In genomic region chr15:60478633-60479360, GRCh38 we compare ENCODE assay signal across 8 cellular contexts. TPM values are rescaled to one million over a fixed set of nuclear protein-coding genes. Genes with fewer than 3 reads are reported as not detected.
DNase-seq lines count a peak whose midpoint lies in the region; ATAC-seq and TF ChIP-seq lines count a peak whose summit lies in the region.

ICE2 (minus strand) TSS chr15:60479142; CDS start chr15:60477977, 1,165 bp downstream.

- H3K4me1 Mint-ChIP-seq in endothelial cell (ENCODE audit: unreplicated experiment) (peaks cover 22% of the 10 kb centered on the region), mesothelial cell of epicardium (peaks cover 35% of the 10 kb centered on the region)

- H3K27ac Mint-ChIP-seq in endothelial cell (ENCODE audit: unreplicated experiment) (peak within 1 kb of the TSS; percentile 100), mesothelial cell of epicardium (peak within 1 kb of the TSS; percentile 99)

- H3K4me1 ChIP-seq in HUES64 (ENCODE audit: insufficient read depth, low read length) (peaks cover 17% of the 10 kb centered on the region; the same call in 1 of the 2 replicates), OCI-LY1 (ENCODE audit: insufficient read depth, low read length, severe bottlenecking) (peaks cover 32% of the 10 kb centered on the region)

- no peaks in the 10 kb centered on the region for H3F3A ChIP-seq in OCI-LY1 (ENCODE audit: insufficient read depth, low read length)

- DNase-seq in D341Med (ENCODE audit: low spot score): peak; percentile 96
- peak; percentile 98 for DNase-seq in activated CD8-positive, alpha-beta memory T cell treated with anti-CD3 and anti-CD28 coated beads, Interleukin-2, amount 50 U/mL, for 48 hours
- DNase-seq in endothelial cell (ENCODE audit: low spot score): peak; percentile 93
- peak; percentile 90 to 94 for DNase-seq in mesothelial cell of epicardium (ENCODE audit: low spot score in 2 of 2, unreplicated experiment in 2 of 2)
- DNase-seq in stimulated activated CD8-positive, alpha-beta memory T cell treated with anti-CD3 and anti-CD28 coated beads, Interleukin-15, amount 100 ng/mL, for 48 hours (ENCODE audit: low read depth in 2 of 2): peak; percentile 95 to 98

- peaks cover 4% of the 10 kb centered on the region for H3K27me3 Mint-ChIP-seq in endothelial cell (ENCODE audit: unreplicated experiment)
- H3K27me3 Mint-ChIP-seq in mesothelial cell of epicardium (ENCODE audit: low read depth): no peaks in the 10 kb centered on the region

- no peaks in the 10 kb centered on the region for H4K20me1 ChIP-seq in OCI-LY1 (ENCODE audit: insufficient read depth, low read length)

- H3K9ac ChIP-seq in HUES64 (ENCODE audit: low read depth, low read length) (peak within 1 kb of the TSS; percentile 97), OCI-LY1 (ENCODE audit: low read length) (peak within 1 kb of the TSS; percentile 97)

- H3K36me3 Mint-ChIP-seq in endothelial cell (ENCODE audit: low read depth, unreplicated experiment): no peaks in the 10 kb centered on the region
- H3K36me3 Mint-ChIP-seq in mesothelial cell of epicardium: peaks cover 7% of the 10 kb centered on the region

- H3K4me3 ChIP-seq in HUES64 (ENCODE audit: low read length) (peak within 1 kb of the TSS; percentile 94), OCI-LY1 (ENCODE audit: low read depth, low read length, poor library complexity, severe bottlenecking) (peak within 1 kb of the TSS; percentile 91)

- H3K27me3 ChIP-seq in HUES64 (ENCODE audit: insufficient read depth, low read length) (no peaks in the 10 kb centered on the region), OCI-LY1 (ENCODE audit: insufficient read depth, low read length) (no peaks in the 10 kb centered on the region)

- peak within 1 kb of the TSS; percentile 80 for H3K4me2 ChIP-seq in OCI-LY1 (ENCODE audit: low read length)

- TF ChIP-seq CTCF in OCI-LY1 (IDR thresholded peaks at IDR 0.05; ENCODE audit: low read length): no peak
- no peak for TF ChIP-seq CTCF in endothelial cell (IDR thresholded peaks at IDR 0.05; ENCODE audit: unreplicated experiment)
- no peak for TF ChIP-seq CTCF in mesothelial cell of epicardium (IDR thresholded peaks at IDR 0.05; ENCODE audit: unreplicated experiment)

- H3K9me3 ChIP-seq in HUES64 (ENCODE audit: insufficient read depth, low read depth, low read length) (no peaks in the 10 kb centered on the region), OCI-LY1 (ENCODE audit: low read length) (no peaks in the 10 kb centered on the region)

- no peaks in the 10 kb centered on the region for H3K9me2 ChIP-seq in OCI-LY1 (ENCODE audit: low read depth, low read length)

- H3K79me2 ChIP-seq in OCI-LY1 (ENCODE audit: insufficient read depth, low read length): peaks cover 19% of the 10 kb centered on the region

- peaks cover 32% of the 10 kb centered on the region for H3K36me3 ChIP-seq in HUES64 (ENCODE audit: insufficient read depth, low read length)
- H3K36me3 ChIP-seq in OCI-LY1 (ENCODE audit: insufficient read depth, low read length): peaks cover 29% of the 10 kb centered on the region

- peak within 1 kb of the TSS; percentile 87 for H2AFZ ChIP-seq in OCI-LY1 (ENCODE audit: low read length)

- H3K4me3 Mint-ChIP-seq in endothelial cell (ENCODE audit: unreplicated experiment) (peak within 1 kb of the TSS; percentile 99), mesothelial cell of epicardium (peak within 1 kb of the TSS; percentile 95)

- H3K9me3 Mint-ChIP-seq in endothelial cell (ENCODE audit: unreplicated experiment) (no peaks in the 10 kb centered on the region), mesothelial cell of epicardium (no peaks in the 10 kb centered on the region)

- peak; percentile 84 for ATAC-seq in GM21447 (IDR thresholded peaks at IDR 0.05; ENCODE audit: unreplicated experiment)

- H3K27ac ChIP-seq in HUES64 (ENCODE audit: low read depth, low read length) (peak within 1 kb of the TSS; percentile 92), OCI-LY1 (ENCODE audit: low read depth, low read length, poor library complexity, severe bottlenecking) (peak within 1 kb of the TSS; percentile 62)

- WGBS in HUES64: under 1% methylated on average over 57 of the region's 57 CpGs

RNA-seq across cellular contexts. Expression of gene ICE2, which starts in this region (rescaled TPM):
- polyA plus RNA-seq in HUES64 (2013, experiment 1 of 2): 51.1 TPM
- 54.9 TPM for polyA plus RNA-seq in HUES64 (2013, experiment 2 of 2)
- total RNA-seq in endothelial cell (ENCODE audit: unreplicated experiment): 42.2 TPM
- total RNA-seq in mesothelial cell of epicardium: 67.2 to 72.4 TPM (median 67.2 TPM) in 3 replicates

Comparison
In these comparisons a context has a peak if more than half of its experiments do, and no peak if none do; other contexts are left out.
1. Peak in every context shown above with its lines: DNase-seq, ATAC-seq, H3K4me3 ChIP-seq and H3K27ac ChIP-seq.